28 cellular contexts compared by ENCODE assay signal in the genomic region with DNA sequence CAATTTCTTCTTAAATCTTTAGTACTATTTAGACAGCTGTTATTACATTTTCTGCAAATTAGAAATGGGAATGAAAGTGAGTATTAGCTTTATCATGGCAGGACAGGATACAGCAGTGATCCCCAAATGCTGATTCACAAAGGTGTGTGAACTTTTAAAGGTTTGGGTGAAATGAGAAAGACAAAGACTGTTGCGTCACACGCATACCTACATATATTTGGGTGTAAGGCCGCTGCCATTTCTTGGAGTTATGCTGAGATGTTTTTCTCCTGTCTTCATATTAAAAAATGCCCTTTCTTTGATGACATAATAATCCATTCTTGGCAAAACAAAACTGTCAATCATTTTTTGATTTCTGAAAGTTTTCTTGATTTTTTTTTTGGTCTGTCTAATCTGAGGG. TPM values are rescaled to one million over a fixed set of nuclear protein-coding genes. Genes with fewer than 3 reads are reported as not detected.
"Had no signal": no experiment of that assay in that cellular context is flagged by ENCODE, and none has a peak within 500 bp of the region (broad histone marks: within the 10 kb centered on the region; RNA-seq: fewer than 3 reads in every experiment).

No MANE protein-coding gene starts in this region.

- H3K4me3 ChIP-seq: breast epithelium, Peyer's patch, SJCRH30 had no signal

- H3K4me1 ChIP-seq: breast epithelium, SJCRH30 had no signal

- H3K4me2 ChIP-seq: SK-N-SH had no signal

- H3K27me3 ChIP-seq: breast epithelium, Peyer's patch, SJCRH30 had no signal

- ATAC-seq: activated CD4-positive, alpha-beta T cell treated with anti-CD3 and anti-CD28 coated beads for 36 hours; activated T-cell treated with anti-CD3 and anti-CD28 coated beads, Interleukin-2, amount 50 U/mL, for 72 hours had no signal

- H3K27ac Mint-ChIP-seq: activated CD4-positive, alpha-beta memory T cell treated with anti-CD3 and anti-CD28 coated beads, Interleukin-2, amount 10 ng/mL, durations not matched to agents 7 days and 5 days; activated CD4-positive, alpha-beta T cell treated with anti-CD3 and anti-CD28 coated beads for 36 hours; activated naive CD4-positive, alpha-beta T cell treated with anti-CD3 and anti-CD28 coated beads, Interleukin-2, amount 10 ng/mL, durations not matched to agents 7 days and 5 days; activated naive CD8-positive, alpha-beta T cell treated with anti-CD3 and anti-CD28 coated beads for 36 hours; activated T-cell treated with anti-CD3 and anti-CD28 coated beads, Interleukin-2, amount 50 U/mL, for 72 hours; activated T-helper 2 cell treated with anti-CD3 and anti-CD28 coated beads, Interferon-gamma antibody, Interleukin-2, Interleukin-4, amounts not matched to agents 10 μg/mL and 5 μg/mL and 100 μg/mL, durations not matched to agents 14 hours and 24 hours and 36 hours had no signal

- H3K9me3 ChIP-seq: breast epithelium, Peyer's patch, SJCRH30, SK-N-SH had no signal

- H3K36me3 Mint-ChIP-seq: activated naive CD4-positive, alpha-beta T cell treated with anti-CD3 and anti-CD28 coated beads, Interleukin-2, amount 10 ng/mL, durations not matched to agents 7 days and 5 days; activated naive CD8-positive, alpha-beta T cell treated with anti-CD3 and anti-CD28 coated beads for 36 hours had no signal

- H3K9me3 Mint-ChIP-seq: activated CD4-positive, alpha-beta memory T cell treated with anti-CD3 and anti-CD28 coated beads, Interleukin-2, amount 10 ng/mL, durations not matched to agents 7 days and 5 days; activated naive CD4-positive, alpha-beta T cell treated with anti-CD3 and anti-CD28 coated beads, Interleukin-2, amount 10 ng/mL, durations not matched to agents 7 days and 5 days; activated naive CD8-positive, alpha-beta T cell treated with anti-CD3 and anti-CD28 coated beads for 36 hours; activated T-cell treated with anti-CD3 and anti-CD28 coated beads, Interleukin-2, amount 50 U/mL, for 72 hours; activated T-helper 2 cell treated with anti-CD3 and anti-CD28 coated beads, Interferon-gamma antibody, Interleukin-2, Interleukin-4, amounts not matched to agents 10 μg/mL and 5 μg/mL and 100 μg/mL, durations not matched to agents 14 hours and 24 hours and 36 hours had no signal

- H3K9ac ChIP-seq: SK-N-SH had no signal

- H3K4me3 Mint-ChIP-seq: activated CD4-positive, alpha-beta memory T cell treated with anti-CD3 and anti-CD28 coated beads, Interleukin-2, amount 10 ng/mL, durations not matched to agents 7 days and 5 days; activated CD4-positive, alpha-beta T cell treated with anti-CD3 and anti-CD28 coated beads for 36 hours; activated naive CD4-positive, alpha-beta T cell treated with anti-CD3 and anti-CD28 coated beads, Interleukin-2, amount 10 ng/mL, durations not matched to agents 7 days and 5 days; activated naive CD8-positive, alpha-beta T cell treated with anti-CD3 and anti-CD28 coated beads for 36 hours; activated T-cell treated with anti-CD3 and anti-CD28 coated beads, Interleukin-2, amount 50 U/mL, for 72 hours had no signal

- H3K27ac ChIP-seq: Peyer's patch, RWPE1, SJCRH30, WERI-Rb-1 had no signal

- H3K4me1 Mint-ChIP-seq: activated CD4-positive, alpha-beta memory T cell treated with anti-CD3 and anti-CD28 coated beads, Interleukin-2, amount 10 ng/mL, durations not matched to agents 7 days and 5 days; activated naive CD4-positive, alpha-beta T cell treated with anti-CD3 and anti-CD28 coated beads, Interleukin-2, amount 10 ng/mL, durations not matched to agents 7 days and 5 days had no signal

- DNase-seq: activated CD4-positive, alpha-beta memory T cell treated with anti-CD3 and anti-CD28 coated beads, Interleukin-2, amount 10 ng/mL, durations not matched to agents 7 days and 5 days; activated CD4-positive, alpha-beta T cell treated with anti-CD3 and anti-CD28 coated beads for 36 hours; activated CD4-positive, alpha-beta T cell treated with anti-CD3 and anti-CD28 coated beads, Interleukin-2, amount 50 U/mL, for 1 hour; activated gamma-delta T cell treated with Interleukin-2 at 50 U/mL for 16 hours; activated naive CD4-positive, alpha-beta T cell treated with anti-CD3 and anti-CD28 coated beads, Interleukin-2, amount 10 ng/mL, durations not matched to agents 7 days and 5 days; activated naive CD8-positive, alpha-beta T cell treated with anti-CD3 and anti-CD28 coated beads for 36 hours; activated T-cell treated with anti-CD3 and anti-CD28 coated beads for 4 hours; activated T-cell treated with anti-CD3 and anti-CD28 coated beads, Interleukin-2, amount 50 U/mL, for 72 hours; aorta; caudate nucleus; KG1; NCI-H1092 treated with DMSO at 0.1 percent for 48 hours; NCI-H1417 treated with DMSO at 0.1 percent for 48 hours; NCI-H1694; NCI-H2029; NCI-H2107; NCI-H2171 treated with DMSO at 0.1 percent for 48 hours; NCI-H226; NCI-H526 treated with DMSO at 0.1 percent for 48 hours; Peyer's patch; Right ventricle myocardium superior; SJCRH30; SK-N-SH; T-helper 1 cell; WERI-Rb-1 had no signal

- H3K36me3 ChIP-seq: breast epithelium, Peyer's patch, SJCRH30, WERI-Rb-1 had no signal

RNA-seq across cellular contexts. Expression of a gene that starts 4.7 kb away (rescaled TPM):
- total RNA-seq: activated CD4-positive, alpha-beta memory T cell treated with anti-CD3 and anti-CD28 coated beads, Interleukin-2, amount 10 ng/mL, durations not matched to agents 7 days and 5 days had no signal
